Comparison of ENCODE assay signal across 11 cellular contexts in genomic region chr9:128243486-128244415, GRCh38. TPM values are rescaled to one million over a fixed set of nuclear protein-coding genes. Genes with fewer than 3 reads are reported as not detected.
DNase-seq lines count a peak whose midpoint lies in the region; ATAC-seq, FAIRE-seq and TF ChIP-seq lines count a peak whose summit lies in the region.
"Had no signal": no experiment of that assay in that cellular context is flagged by ENCODE, and none has a peak within 500 bp of the region (broad histone marks: within the 10 kb centered on the region; RNA-seq: fewer than 3 reads in every experiment).

No MANE protein-coding gene starts in this region.

- no peaks in the 10 kb centered on the region for H4K20me1 ChIP-seq in HepG2 (ENCODE audit: insufficient read depth, low read length)

- DNase-seq in HepG2 (ENCODE audit: low spot score) (no peak), right lobe of liver (no peak), fibroblast of mammary gland (ENCODE audit: low read depth) (peak; percentile 69), GOT3 (lab: John Stamatoyannopoulos, UW) (no peak), NCI-H1092 treated with DMSO at 0.1 percent for 48 hours (lab: John Stamatoyannopoulos, UW) (no peak), testis (no peak), DMS153 (lab: John Stamatoyannopoulos, UW) (no peak)
- DNase-seq: effector CD4-positive, alpha-beta T cell had no signal

- no peak overlapping the region for H2AFZ ChIP-seq in HepG2 (ENCODE audit: low read length)

- 37% methylated on average over 8 of the region's 13 CpGs for WGBS in HepG2 (ENCODE audit: low lambda C conversion rate)
- WGBS in right lobe of liver (ENCODE audit: insufficient coverage, low coverage, low lambda C conversion rate, missing lambda C conversion rate): 62% methylated on average over 7 of the region's 13 CpGs
- WGBS in testis, 2 donors: 59 to 61% methylated on average over 6 to 13 of the region's 13 CpGs

- BruUV-seq in HepG2 (replicated peaks; lab: Mats Ljungman, UMichigan): no TSS peak

- no peak overlapping the region for H3K27ac ChIP-seq in HepG2 (ENCODE audit: extremely low read length, insufficient read depth, low read length)
- H3K27ac ChIP-seq in right lobe of liver: no peak overlapping the region
- H3K27ac ChIP-seq in testis: no peak overlapping the region
- H3K27ac ChIP-seq: A549 had no signal

- peaks cover 3% of the 10 kb centered on the region for H3K27me3 Mint-ChIP-seq in nephron (ENCODE audit: low read depth)

- H3K9me3 ChIP-seq in HepG2 (ENCODE audit: low read length) (no peaks in the 10 kb centered on the region), right lobe of liver (no peaks in the 10 kb centered on the region), testis (no peaks in the 10 kb centered on the region)
- H3K9me3 ChIP-seq: A549 had no signal

- H3K27me3 ChIP-seq in HepG2 (ENCODE audit: control insufficient read depth in 1 of 2, insufficient read depth in 2 of 2, low read length in 2 of 2): peaks cover 0 to 11% of the 10 kb centered on the region in 2 experiments; a peak in 1 of 5 replicates
- H3K27me3 ChIP-seq in right lobe of liver: no peaks in the 10 kb centered on the region
- no peaks in the 10 kb centered on the region for H3K27me3 ChIP-seq in testis

- H3K36me3 ChIP-seq in HepG2 (replicated peaks in 1 of 2; ENCODE audit: control insufficient read depth in 1 of 2, insufficient read depth in 2 of 2, low read length in 2 of 2) (no peaks in the 10 kb centered on the region), right lobe of liver (no peaks in the 10 kb centered on the region), testis (ENCODE audit: low read depth, missing control alignments) (no peaks in the 10 kb centered on the region)

- peaks cover 35% of the 10 kb centered on the region for H3K36me3 Mint-ChIP-seq in nephron (ENCODE audit: low read depth)

- peaks cover 43% of the 10 kb centered on the region for H3K4me1 Mint-ChIP-seq in nephron
- H3K4me1 Mint-ChIP-seq: activated T-helper 17 cell treated with anti-CD3 and anti-CD28 coated beads, Interleukin-2, amount 50 U/mL, for 72 hours had no signal

- TF ChIP-seq CTCF in HepG2 (CRISPR knock-in tag; IDR thresholded peaks at IDR 0.05) (no peak), right lobe of liver (IDR thresholded peaks at IDR 0.05) (no peak), fibroblast of mammary gland (conservative IDR thresholded peaks at IDR 0.05; ENCODE audit: control insufficient read depth, insufficient read depth, low read depth, low read length) (no peak), nephron (IDR thresholded peaks at IDR 0.05; ENCODE audit: unreplicated experiment in 3 of 3) (no peak), testis (IDR thresholded peaks at IDR 0.05) (no peak)

- H3K79me2 ChIP-seq in HepG2 (ENCODE audit: insufficient read depth, low read length): no peaks in the 10 kb centered on the region

- intact Hi-C loops in HepG2 (cut with micrococcal nuclease; ENCODE audit: unreplicated experiment): no loop called here
- intact Hi-C loops in right lobe of liver (cut with DNase I): no loop called here
- intact Hi-C loops in testis (cut with DNase I; ENCODE audit: low total_unique reads): no loop called here

- no peak for TF ChIP-seq POLR2A in HepG2 (IDR thresholded peaks at IDR 0.05; ENCODE audit: insufficient read depth in 1 of 2, low read depth in 2 of 2, low read length in 2 of 2)
- no peak for TF ChIP-seq POLR2A in right lobe of liver (IDR thresholded peaks at IDR 0.05)
- no peak for TF ChIP-seq POLR2A in testis (IDR thresholded peaks at IDR 0.05)

- no peak for FAIRE-seq in HepG2 (lab: Jason Lieb, UNC)
- FAIRE-seq: A549 had no signal

- no peak for TF ChIP-seq RAD21 in HepG2 (CRISPR knock-in tag; IDR thresholded peaks at IDR 0.05)

- in situ Hi-C loops in HepG2 (cut with HindIII; ENCODE audit: extremely low pct_ligation_motif_present, low pct_unique_long_range_greater_than_20kb): no loop called here

- no peaks in the 10 kb centered on the region for H3K9me3 Mint-ChIP-seq in nephron
- H3K9me3 Mint-ChIP-seq: activated T-helper 17 cell treated with anti-CD3 and anti-CD28 coated beads, Interleukin-2, amount 50 U/mL, for 72 hours had no signal

- peak overlapping the region; percentile 99 for H3K27ac Mint-ChIP-seq in nephron
- H3K27ac Mint-ChIP-seq: activated T-helper 17 cell treated with anti-CD3 and anti-CD28 coated beads, Interleukin-2, amount 50 U/mL, for 72 hours had no signal

- POLR2A ChIA-PET in HepG2 (lab: Yijun Ruan, JAX): no interaction called here

- ATAC-seq in HepG2 (no peak), right lobe of liver (no peak)
- ATAC-seq: A549; activated T-helper 17 cell treated with anti-CD3 and anti-CD28 coated beads, Interleukin-2, amount 50 U/mL, for 72 hours had no signal

- H3K4me2 ChIP-seq in HepG2 (ENCODE audit: low read depth, low read length): no peak overlapping the region
- H3K4me2 ChIP-seq: A549 had no signal

- H3K4me3 Mint-ChIP-seq in nephron: peak overlapping the region; percentile 78 to 91 (median 90)
- H3K4me3 Mint-ChIP-seq: activated T-helper 17 cell treated with anti-CD3 and anti-CD28 coated beads, Interleukin-2, amount 50 U/mL, for 72 hours had no signal

- no peak for TF ChIP-seq EP300 in HepG2 (IDR thresholded peaks at IDR 0.05; ENCODE audit: low read depth in 2 of 2, low read length in 2 of 2)
- no peak for TF ChIP-seq EP300 in HepG2 (CRISPR knock-in tag; IDR thresholded peaks at IDR 0.05; ENCODE audit: borderline replicate concordance)

- H3K9ac ChIP-seq in HepG2 (ENCODE audit: insufficient read depth, low read depth, low read length): no peak overlapping the region

- H3K4me1 ChIP-seq in HepG2 (ENCODE audit: insufficient read depth, low read length) (peaks cover 40% of the 10 kb centered on the region), right lobe of liver (no peaks in the 10 kb centered on the region), testis (peaks cover 15% of the 10 kb centered on the region)
- H3K4me1 ChIP-seq: A549 had no signal

- H3K4me3 ChIP-seq in HepG2 (replicated peaks in 1 of 3; ENCODE audit: insufficient read depth in 1 of 3, low read depth in 2 of 3, low read length in 3 of 3): no peak overlapping the region
- no peak overlapping the region for H3K4me3 ChIP-seq in right lobe of liver
- H3K4me3 ChIP-seq in fibroblast of mammary gland (ENCODE audit: control insufficient read depth, low read depth, low read length): peak overlapping the region; percentile 59
- H3K4me3 ChIP-seq in testis: no peak overlapping the region
- H3K4me3 ChIP-seq: A549 had no signal

- CTCF ChIA-PET in HepG2 (lab: Yijun Ruan, JAX; ENCODE audit: low intra/inter-chr PET ratio, low total read pairs): no interaction called here

RNA-seq across cellular contexts. Expression of gene GOLGA2, which starts 32.1 kb away (rescaled TPM):
- 35.4 and 45.8 TPM in 2 replicates for total RNA-seq in HepG2 (2016; rRNA removed; fragmentation: Illumina TruSeq; extraction: Trizol)
- total RNA-seq in HepG2 (2016; cell fraction: cytosol; rRNA removed; fragmentation: Illumina TruSeq; extraction: Trizol; ENCODE audit: low read depth): 6.4 and 8.4 TPM in 2 replicates
- 31.1 and 49.9 TPM in 2 replicates for total RNA-seq in HepG2 (2016; cell fraction: insoluble cytoplasmic fraction; rRNA removed; fragmentation: Illumina TruSeq; extraction: Trizol)
- 10.9 and 13.1 TPM in 2 replicates for total RNA-seq in HepG2 (2016; cell fraction: membrane; rRNA removed; fragmentation: Illumina TruSeq; extraction: Trizol)
- total RNA-seq in HepG2 (2016; cell fraction: nucleus; rRNA removed; fragmentation: Illumina TruSeq; extraction: Trizol): 42.8 and 46.0 TPM in 2 replicates
- polyA plus RNA-seq in HepG2 (2011; rRNA removed): 43.0 and 45.3 TPM in 2 replicates
- 21.2 and 23.8 TPM in 2 replicates for polyA plus RNA-seq in HepG2 (2011; cell fraction: cytosol; rRNA removed)
- 61.8 and 75.6 TPM in 2 replicates for polyA plus RNA-seq in HepG2 (2011; cell fraction: nucleus; rRNA removed)
- polyA plus RNA-seq in HepG2 (2012): 38.1 and 47.2 TPM in 2 replicates
- polyA plus RNA-seq in HepG2 (2016; cell fraction: cytosol; fragmentation: Illumina TruSeq; extraction: Trizol; ENCODE audit: low read depth): 2.0 and 2.7 TPM in 2 replicates
- 30.5 and 39.7 TPM in 2 replicates for polyA plus RNA-seq in HepG2 (2016; cell fraction: insoluble cytoplasmic fraction; fragmentation: Illumina TruSeq; extraction: Trizol; ENCODE audit: low read depth)
- 4.6 and 5.4 TPM in 2 replicates for polyA plus RNA-seq in HepG2 (2016; cell fraction: membrane; fragmentation: Illumina TruSeq; extraction: Trizol; ENCODE audit: low read depth)
- 113 and 115 TPM in 2 replicates for polyA plus RNA-seq in HepG2 (2016; cell fraction: nucleus; fragmentation: Illumina TruSeq; extraction: Trizol; ENCODE audit: insufficient read depth, low read depth)
- 35.4 and 37.7 TPM in 2 replicates for polyA minus RNA-seq in HepG2 (2011; rRNA and poly(A)+ RNA removed; ENCODE audit: low replicate concordance)
- 20.2 and 23.6 TPM in 2 replicates for polyA minus RNA-seq in HepG2 (2011; cell fraction: cytosol; rRNA and poly(A)+ RNA removed)
- 62.4 and 64.2 TPM in 2 replicates for polyA minus RNA-seq in HepG2 (2011; cell fraction: nucleus; rRNA and poly(A)+ RNA removed)
- total RNA-seq in right lobe of liver: 10 to 100 TPM; 25.0 to 53.0 (median 35.5) TPM
- 100 to 1,000 TPM; 103 to 133 TPM for total RNA-seq in testis
- 79.8 TPM for polyA plus RNA-seq in testis (ENCODE audit: insufficient read depth, low read depth, low replicate concordance)

RNA-seq across cellular contexts. Expression of gene SWI5, which starts 32.3 kb away (rescaled TPM):
- 39.2 and 46.5 TPM in 2 replicates for total RNA-seq in HepG2 (2016; rRNA removed; fragmentation: Illumina TruSeq; extraction: Trizol)
- total RNA-seq in HepG2 (2016; cell fraction: cytosol; rRNA removed; fragmentation: Illumina TruSeq; extraction: Trizol; ENCODE audit: low read depth): 10.4 and 11.6 TPM in 2 replicates
- total RNA-seq in HepG2 (2016; cell fraction: insoluble cytoplasmic fraction; rRNA removed; fragmentation: Illumina TruSeq; extraction: Trizol): 42.5 and 47.8 TPM in 2 replicates
- total RNA-seq in HepG2 (2016; cell fraction: membrane; rRNA removed; fragmentation: Illumina TruSeq; extraction: Trizol): 25.1 and 25.9 TPM in 2 replicates
- 15.1 and 18.1 TPM in 2 replicates for total RNA-seq in HepG2 (2016; cell fraction: nucleus; rRNA removed; fragmentation: Illumina TruSeq; extraction: Trizol)
- polyA plus RNA-seq in HepG2 (2011; rRNA removed): 41.0 and 48.7 TPM in 2 replicates
- polyA plus RNA-seq in HepG2 (2011; cell fraction: cytosol; rRNA removed): 45.9 and 57.9 TPM in 2 replicates
- 18.6 and 19.1 TPM in 2 replicates for polyA plus RNA-seq in HepG2 (2011; cell fraction: nucleus; rRNA removed)
- 22.3 and 22.7 TPM in 2 replicates for polyA plus RNA-seq in HepG2 (2012)
- 16.0 and 21.0 TPM in 2 replicates for polyA plus RNA-seq in HepG2 (2016; cell fraction: cytosol; fragmentation: Illumina TruSeq; extraction: Trizol; ENCODE audit: low read depth)
- polyA plus RNA-seq in HepG2 (2016; cell fraction: insoluble cytoplasmic fraction; fragmentation: Illumina TruSeq; extraction: Trizol; ENCODE audit: low read depth): 58.7 and 61.9 TPM in 2 replicates
- 28.9 and 29.7 TPM in 2 replicates for polyA plus RNA-seq in HepG2 (2016; cell fraction: membrane; fragmentation: Illumina TruSeq; extraction: Trizol; ENCODE audit: low read depth)
- polyA plus RNA-seq in HepG2 (2016; cell fraction: nucleus; fragmentation: Illumina TruSeq; extraction: Trizol; ENCODE audit: insufficient read depth, low read depth): 30.7 and 35.4 TPM in 2 replicates
- polyA minus RNA-seq in HepG2 (2011; rRNA and poly(A)+ RNA removed; ENCODE audit: low replicate concordance): 15.4 and 63.7 TPM in 2 replicates
- polyA minus RNA-seq in HepG2 (2011; cell fraction: cytosol; rRNA and poly(A)+ RNA removed): 4.9 and 5.7 TPM in 2 replicates
- polyA minus RNA-seq in HepG2 (2011; cell fraction: nucleus; rRNA and poly(A)+ RNA removed): 6.8 and 9.6 TPM in 2 replicates
- total RNA-seq in right lobe of liver: 10 to 100 TPM; 10.8 to 17.3 (median 14.3) TPM
- 100 to 1,000 TPM in 1 of 2 donors, 10 to 100 TPM in 1; 69.3 to 131 TPM for total RNA-seq in testis
- polyA plus RNA-seq in testis (ENCODE audit: insufficient read depth, low read depth, low replicate concordance): 164 TPM

RNA-seq across cellular contexts. Expression of gene DNM1, which starts 40.6 kb away (rescaled TPM):
- 0.13 and 0.15 TPM in 2 replicates for total RNA-seq in HepG2 (2016; rRNA removed; fragmentation: Illumina TruSeq; extraction: Trizol)
- total RNA-seq in HepG2 (2016; cell fraction: cytosol; rRNA removed; fragmentation: Illumina TruSeq; extraction: Trizol; ENCODE audit: low read depth): 0.10 TPM in 1 of 2 replicates, not detected in the other
- 0.15 TPM in 1 of 2 replicates, not detected in the other for total RNA-seq in HepG2 (2016; cell fraction: insoluble cytoplasmic fraction; rRNA removed; fragmentation: Illumina TruSeq; extraction: Trizol)
- total RNA-seq in HepG2 (2016; cell fraction: membrane; rRNA removed; fragmentation: Illumina TruSeq; extraction: Trizol): 0.21 TPM in 1 of 2 replicates, not detected in the other
- 0.22 and 0.38 TPM in 2 replicates for total RNA-seq in HepG2 (2016; cell fraction: nucleus; rRNA removed; fragmentation: Illumina TruSeq; extraction: Trizol)
- 0.58 and 0.91 TPM in 2 replicates for polyA plus RNA-seq in HepG2 (2011; rRNA removed)
- 0.10 and 0.23 TPM in 2 replicates for polyA plus RNA-seq in HepG2 (2011; cell fraction: cytosol; rRNA removed)
- 5.5 and 6.4 TPM in 2 replicates for polyA plus RNA-seq in HepG2 (2011; cell fraction: nucleus; rRNA removed)
- polyA plus RNA-seq in HepG2 (2012): 1.1 and 1.8 TPM in 2 replicates
- 0.06 and 2.2 TPM in 2 replicates for polyA plus RNA-seq in HepG2 (2016; cell fraction: cytosol; fragmentation: Illumina TruSeq; extraction: Trizol; ENCODE audit: low read depth)
- polyA plus RNA-seq in HepG2 (2016; cell fraction: insoluble cytoplasmic fraction; fragmentation: Illumina TruSeq; extraction: Trizol; ENCODE audit: low read depth): 0.17 and 0.45 TPM in 2 replicates
- polyA plus RNA-seq in HepG2 (2016; cell fraction: membrane; fragmentation: Illumina TruSeq; extraction: Trizol; ENCODE audit: low read depth): 0.13 TPM in 1 of 2 replicates, not detected in the other
- polyA plus RNA-seq in HepG2 (2016; cell fraction: nucleus; fragmentation: Illumina TruSeq; extraction: Trizol; ENCODE audit: insufficient read depth, low read depth): 0.47 and 1.9 TPM in 2 replicates
- 2.0 and 4.0 TPM in 2 replicates for polyA minus RNA-seq in HepG2 (2011; rRNA and poly(A)+ RNA removed; ENCODE audit: low replicate concordance)
- polyA minus RNA-seq in HepG2 (2011; cell fraction: cytosol; rRNA and poly(A)+ RNA removed): 0.69 TPM in 1 of 2 replicates, not detected in the other
- polyA minus RNA-seq in HepG2 (2011; cell fraction: nucleus; rRNA and poly(A)+ RNA removed): 5.0 and 6.2 TPM in 2 replicates
- total RNA-seq in right lobe of liver: 1 to 10 TPM in 4 of 6 experiments, under 1 TPM in 2; 0.43 to 3.1 (median 1.8) TPM
- total RNA-seq in testis: 1 to 10 TPM; 8.0 to 9.8 TPM
- polyA plus RNA-seq in testis (ENCODE audit: insufficient read depth, low read depth, low replicate concordance): 10.7 TPM

RNA-seq across cellular contexts. Expression of gene CIZ1, which starts 52.4 kb away (rescaled TPM):
- 25.8 and 30.6 TPM in 2 replicates for total RNA-seq in HepG2 (2016; rRNA removed; fragmentation: Illumina TruSeq; extraction: Trizol)
- 36.1 and 38.7 TPM in 2 replicates for total RNA-seq in HepG2 (2016; cell fraction: cytosol; rRNA removed; fragmentation: Illumina TruSeq; extraction: Trizol; ENCODE audit: low read depth)
- total RNA-seq in HepG2 (2016; cell fraction: insoluble cytoplasmic fraction; rRNA removed; fragmentation: Illumina TruSeq; extraction: Trizol): 18.6 and 29.5 TPM in 2 replicates
- total RNA-seq in HepG2 (2016; cell fraction: membrane; rRNA removed; fragmentation: Illumina TruSeq; extraction: Trizol): 57.5 and 63.8 TPM in 2 replicates
- 29.5 and 33.7 TPM in 2 replicates for total RNA-seq in HepG2 (2016; cell fraction: nucleus; rRNA removed; fragmentation: Illumina TruSeq; extraction: Trizol)
- polyA plus RNA-seq in HepG2 (2011; rRNA removed): 50.3 and 54.7 TPM in 2 replicates
- 20.5 and 28.3 TPM in 2 replicates for polyA plus RNA-seq in HepG2 (2011; cell fraction: cytosol; rRNA removed)
- 114 and 121 TPM in 2 replicates for polyA plus RNA-seq in HepG2 (2011; cell fraction: nucleus; rRNA removed)
- polyA plus RNA-seq in HepG2 (2012): 52.9 and 73.1 TPM in 2 replicates
- polyA plus RNA-seq in HepG2 (2016; cell fraction: cytosol; fragmentation: Illumina TruSeq; extraction: Trizol; ENCODE audit: low read depth): 70.7 and 77.7 TPM in 2 replicates
- 39.9 and 54.4 TPM in 2 replicates for polyA plus RNA-seq in HepG2 (2016; cell fraction: insoluble cytoplasmic fraction; fragmentation: Illumina TruSeq; extraction: Trizol; ENCODE audit: low read depth)
- 97.4 and 105 TPM in 2 replicates for polyA plus RNA-seq in HepG2 (2016; cell fraction: membrane; fragmentation: Illumina TruSeq; extraction: Trizol; ENCODE audit: low read depth)
- polyA plus RNA-seq in HepG2 (2016; cell fraction: nucleus; fragmentation: Illumina TruSeq; extraction: Trizol; ENCODE audit: insufficient read depth, low read depth): 115 and 119 TPM in 2 replicates
- polyA minus RNA-seq in HepG2 (2011; rRNA and poly(A)+ RNA removed; ENCODE audit: low replicate concordance): 51.1 and 193 TPM in 2 replicates
- polyA minus RNA-seq in HepG2 (2011; cell fraction: cytosol; rRNA and poly(A)+ RNA removed): 20.0 and 26.1 TPM in 2 replicates
- polyA minus RNA-seq in HepG2 (2011; cell fraction: nucleus; rRNA and poly(A)+ RNA removed): 18.0 and 23.8 TPM in 2 replicates
- 10 to 100 TPM; 15.9 to 33.5 (median 24.0) TPM for total RNA-seq in right lobe of liver
- total RNA-seq in testis: 100 to 1,000 TPM; 114 to 115 TPM
- 159 TPM for polyA plus RNA-seq in testis (ENCODE audit: insufficient read depth, low read depth, low replicate concordance)
